In genomic region chr3:188948658-188949400, GRCh38 we compare ENCODE assay signal across 8 cellular contexts.
DNase-seq lines count a peak whose midpoint lies in the region; ATAC-seq and TF ChIP-seq lines count a peak whose summit lies in the region.

No MANE protein-coding gene starts in this region.

- H3K4me2 ChIP-seq in GM23248 (ENCODE audit: unreplicated experiment) = peak overlapping the region; percentile 64
- H3K4me2 ChIP-seq in PC-9 = peak overlapping the region; percentile 69
- peak overlapping the region; percentile 88 for H3K4me2 ChIP-seq in neural progenitor cell

- no peak for TF ChIP-seq POLR2A in esophagus muscularis mucosa (IDR thresholded peaks at IDR 0.05; ENCODE audit: low read depth)

- no peaks in the 10 kb centered on the region for H3K79me2 ChIP-seq in GM23248 (ENCODE audit: insufficient read depth)
- H3K79me2 ChIP-seq in PC-9 (ENCODE audit: low read depth) = no peaks in the 10 kb centered on the region
- no peaks in the 10 kb centered on the region for H3K79me2 ChIP-seq in neural progenitor cell (ENCODE audit: low read depth)

- peak overlapping the region; percentile 81 for H3K4me3 Mint-ChIP-seq in neural progenitor cell

- H3F3A ChIP-seq in GM23248 (ENCODE audit: insufficient read depth) (peaks cover 34% of the 10 kb centered on the region), PC-9 (ENCODE audit: insufficient read depth, low read depth) (peaks cover 23% of the 10 kb centered on the region; the same call in 1 of the 2 replicates), neural progenitor cell (ENCODE audit: low read depth) (peaks cover 26% of the 10 kb centered on the region)

- POLR2A ChIA-PET in PC-9 (lab: Charles Lee; ENCODE audit: unreplicated experiment) = interaction anchor here (0.5 to 0.7 kb wide), 5 partner anchors 49 to 1199 kb away, joined by 3 to 9 read pairs (median 5); no protein-coding TSS in a partner anchor

- no peaks in the 10 kb centered on the region for H3K9me3 Mint-ChIP-seq in neural progenitor cell

- H3K27ac Mint-ChIP-seq in neural progenitor cell = peak overlapping the region; percentile 91

- BruUV-seq in PC-9 (replicated peaks; lab: Mats Ljungman, UMichigan) = no TSS peak

- no peaks in the 10 kb centered on the region for H3K9me3 ChIP-seq in GM23248 (ENCODE audit: low read depth)
- peaks cover 6% of the 10 kb centered on the region for H3K9me3 ChIP-seq in PC-9 (ENCODE audit: insufficient read depth, low read depth)
- H3K9me3 ChIP-seq in esophagus muscularis mucosa = no peaks in the 10 kb centered on the region
- no peaks in the 10 kb centered on the region for H3K9me3 ChIP-seq in neural progenitor cell (ENCODE audit: low read depth)

- H3K27ac ChIP-seq in GM23248 = peak overlapping the region; percentile 86
- H3K27ac ChIP-seq in PC-9 = peak overlapping the region; percentile 7
- H3K27ac ChIP-seq in esophagus muscularis mucosa (replicated peaks in 1 of 4) = peak overlapping the region; percentile 95 to 99 (median 96)
- H3K27ac ChIP-seq in neural progenitor cell = no peak overlapping the region

- CTCF ChIA-PET in PC-9 (lab: Charles Lee) = interaction anchor here (0.6 to 1.4 kb wide), 4 partner anchors 46 to 1210 kb away, joined by 3 to 4 read pairs (median 3); no protein-coding TSS in a partner anchor

- no peaks in the 10 kb centered on the region for H3K36me3 Mint-ChIP-seq in neural progenitor cell

- 54% methylated on average over 6 of the region's 6 CpGs for WGBS in GM23248 (ENCODE audit: low coverage in 1 of 2, low lambda C conversion rate in 2 of 2, missing lambda C conversion rate in 2 of 2), 2 experiments
- WGBS in esophagus muscularis mucosa = 46% methylated on average over 6 of the region's 6 CpGs

- peaks cover 12% of the 10 kb centered on the region for H3K27me3 Mint-ChIP-seq in neural progenitor cell (ENCODE audit: insufficient read depth, low read depth)

- DNase-seq in GM23248 (peak; percentile 95), PC-9 (peak; percentile 60 to 84), esophagus muscularis mucosa (ENCODE audit: extremely low spot score) (peak; percentile 90), neural progenitor cell (ENCODE audit: low spot score) (no peak), NCI-H748 (lab: John Stamatoyannopoulos, UW; ENCODE audit: unreplicated experiment) (no peak), NCI-H1436 treated with DMSO at 0.1 percent for 48 hours (lab: John Stamatoyannopoulos, UW) (no peak)

- no peak for ATAC-seq in GM21515 (IDR thresholded peaks at IDR 0.05; ENCODE audit: unreplicated experiment)
- ATAC-seq in HG03097 (IDR thresholded peaks at IDR 0.05; ENCODE audit: low FRiP score, unreplicated experiment) = no peak

- H3K36me3 ChIP-seq in GM23248 (ENCODE audit: low read depth) = no peaks in the 10 kb centered on the region
- no peaks in the 10 kb centered on the region for H3K36me3 ChIP-seq in PC-9 (ENCODE audit: low read depth)
- H3K36me3 ChIP-seq in esophagus muscularis mucosa = no peaks in the 10 kb centered on the region
- H3K36me3 ChIP-seq in neural progenitor cell = no peaks in the 10 kb centered on the region

- intact Hi-C loops in PC-9 (cut with micrococcal nuclease; ENCODE audit: unreplicated experiment) = loop anchor here (1.0 to 5.0 kb wide), 4 partner anchors 117 to 1204 kb away; partner anchors contain the start of gene BCL6
- intact Hi-C loops in esophagus muscularis mucosa (cut with DNase I) = loop anchor here (2.0 to 5.0 kb wide), 2 partner anchors 897 to 1206 kb away; no protein-coding TSS in a partner anchor

- in situ Hi-C loops in GM23248 (cut with MboI) = no loop called here

- H3K27me3 ChIP-seq in GM23248 (replicated peaks; ENCODE audit: insufficient read depth) (no peaks in the 10 kb centered on the region), PC-9 (ENCODE audit: insufficient read depth, low read depth) (no peaks in the 10 kb centered on the region), esophagus muscularis mucosa (no peaks in the 10 kb centered on the region), neural progenitor cell (peaks cover 28% of the 10 kb centered on the region)

- H3K4me1 Mint-ChIP-seq in neural progenitor cell = peaks cover 21% of the 10 kb centered on the region

- peaks cover 34% of the 10 kb centered on the region for H3K4me1 ChIP-seq in GM23248 (ENCODE audit: insufficient read depth)
- H3K4me1 ChIP-seq in PC-9 (replicated peaks; ENCODE audit: insufficient read depth) = peaks cover 39% of the 10 kb centered on the region
- H3K4me1 ChIP-seq in esophagus muscularis mucosa = peaks cover 55 to 78% (median 67%) of the 10 kb centered on the region in 4 donors
- peaks cover 12% of the 10 kb centered on the region for H3K4me1 ChIP-seq in neural progenitor cell

- H3K4me3 ChIP-seq in GM23248 = peak overlapping the region; percentile 66; the same call in 1 of the 2 replicates
- no peak overlapping the region for H3K4me3 ChIP-seq in PC-9
- H3K4me3 ChIP-seq in esophagus muscularis mucosa = peak overlapping the region; percentile 46 to 52 (median 48)
- peak overlapping the region; percentile 59 for H3K4me3 ChIP-seq in neural progenitor cell

- TF ChIP-seq CTCF in PC-9 (conservative IDR thresholded peaks at IDR 0.05) (no peak), esophagus muscularis mucosa (IDR thresholded peaks at IDR 0.05) (no peak), neural progenitor cell (IDR thresholded peaks at IDR 0.05) (no peak)

- H4K20me1 ChIP-seq in GM23248 (ENCODE audit: insufficient read depth) (no peaks in the 10 kb centered on the region), PC-9 (ENCODE audit: insufficient read depth) (no peaks in the 10 kb centered on the region), neural progenitor cell (ENCODE audit: low read depth) (no peaks in the 10 kb centered on the region)

- TF ChIP-seq EP300 in esophagus muscularis mucosa (IDR thresholded peaks at IDR 0.05) = no peak

- H2AFZ ChIP-seq in GM23248 (peak overlapping the region; percentile 56), PC-9 (peak overlapping the region; percentile 73; the same call in 1 of the 2 replicates), neural progenitor cell (replicated peaks) (peak overlapping the region; percentile 94)

- no peaks in the 10 kb centered on the region for H3K9me2 ChIP-seq in GM23248 (ENCODE audit: insufficient read depth)
- no peaks in the 10 kb centered on the region for H3K9me2 ChIP-seq in PC-9 (ENCODE audit: insufficient read depth)

- H3K9ac ChIP-seq in GM23248 (peak overlapping the region; percentile 72), neural progenitor cell (no peak overlapping the region)

Comparison
In these comparisons a context has a peak if more than half of its experiments do, and no peak if none do; other contexts are left out.
1. DNase-seq: peak in GM23248 (single experiment), PC-9 (2 of 2) and esophagus muscularis mucosa (single experiment); none in neural progenitor cell (single experiment), NCI-H748 (single experiment) and NCI-H1436 treated with DMSO at 0.1 percent for 48 hours (single experiment).
2. Peak in every context shown above with its lines, with median percentiles within 50 percentile points of each other: H2AFZ ChIP-seq and H3K4me2 ChIP-seq.